ENCODE assay signal across 11 cellular contexts in the genomic region with DNA sequence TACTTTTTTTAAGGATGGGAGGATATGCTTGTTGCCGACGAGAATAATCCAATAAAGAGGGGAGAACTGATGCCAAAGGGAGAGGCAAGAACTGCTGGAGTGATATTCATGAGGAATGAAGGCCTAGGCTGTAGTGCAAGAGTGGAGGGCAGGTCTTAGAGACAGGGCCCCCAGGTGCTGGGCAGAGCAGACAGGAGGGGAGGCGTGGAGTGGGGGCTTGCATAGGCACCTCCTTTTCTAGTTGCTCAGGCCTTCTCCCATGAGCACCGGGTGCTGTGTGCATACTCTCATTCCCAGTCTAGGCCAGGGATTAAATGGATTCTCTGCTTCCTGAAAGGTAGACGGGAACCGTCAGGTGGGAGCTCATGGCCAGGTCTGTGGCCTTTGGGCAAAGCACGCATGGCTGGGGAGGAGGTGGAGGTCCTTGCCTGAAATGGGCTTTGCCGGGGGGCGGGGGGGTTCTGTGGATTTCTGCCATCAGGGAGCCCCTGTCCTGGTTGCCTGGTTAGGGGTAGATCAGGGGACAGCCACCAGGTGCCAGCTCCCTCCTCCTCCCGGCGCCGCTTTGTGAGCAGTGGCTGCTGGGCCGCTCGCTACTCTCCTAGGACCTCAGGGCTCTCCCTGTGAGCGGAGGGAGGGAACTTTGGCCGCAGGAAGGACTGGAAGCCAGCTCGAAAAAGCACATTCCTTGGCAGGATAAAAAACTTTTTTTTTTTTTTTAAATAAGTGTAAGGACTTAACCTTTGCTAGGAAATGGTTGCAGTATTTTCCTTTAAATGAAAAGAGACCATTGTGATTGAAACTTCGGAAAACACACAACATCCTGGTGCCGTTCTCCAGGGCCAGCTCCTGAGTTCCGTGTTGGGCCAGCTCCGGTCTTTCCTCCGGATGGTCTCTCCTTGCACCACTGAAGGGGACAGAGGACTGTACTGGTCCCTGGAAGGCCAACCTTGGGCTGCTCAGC.
DNase-seq lines count a peak whose midpoint lies in the region; ATAC-seq and TF ChIP-seq lines count a peak whose summit lies in the region.
"Had no signal": no experiment of that assay in that cellular context is flagged by ENCODE, and none has a peak within 500 bp of the region (broad histone marks: within the 10 kb centered on the region; RNA-seq: fewer than 3 reads in every experiment).

No MANE protein-coding gene starts in this region.

- peak in 1 of 2 donors; percentile 83 for DNase-seq in ascending aorta (ENCODE audit: low spot score in 2 of 2)
- peak; percentile 66 for DNase-seq in fibroblast of the aortic adventitia (ENCODE audit: low read depth)
- peak; percentile 45 for DNase-seq in mucosa of gallbladder (ENCODE audit: low spot score)
- DNase-seq in suprapubic skin (ENCODE audit: low spot score in 2 of 2), result peak in 1 of 2 donors; percentile 72
- DNase-seq in NCI-H2196 treated with DMSO at 0.1 percent for 48 hours (lab: John Stamatoyannopoulos, UW; ENCODE audit: unreplicated experiment), result no peak
- no peak for DNase-seq in NCI-H1105 treated with DMSO at 0.1 percent for 48 hours (lab: John Stamatoyannopoulos, UW)
- no peak for DNase-seq in NK-92 treated with Interleukin-12 subunit alpha and Interleukin-12 subunit beta, amount 100 ng/mL, for 24 hours (lab: John Stamatoyannopoulos, UW)
- DNase-seq: immature natural killer cell, NCI-H345 had no signal

- TF ChIP-seq CTCF in ascending aorta (IDR thresholded peaks at IDR 0.05) (no peak), fibroblast of the aortic adventitia (IDR thresholded peaks at IDR 0.05; ENCODE audit: insufficient read depth, low read length) (no peak), suprapubic skin (IDR thresholded peaks at IDR 0.05) (no peak)

- H3K27ac ChIP-seq in ascending aorta (peak overlapping the region; percentile 90 to 92), suprapubic skin (peak overlapping the region; percentile 68)

- TF ChIP-seq POLR2A in suprapubic skin (IDR thresholded peaks at IDR 0.05), result no peak

- no peak for TF ChIP-seq EP300 in suprapubic skin (IDR thresholded peaks at IDR 0.05)

- H3K27me3 ChIP-seq in ascending aorta (no peaks in the 10 kb centered on the region), suprapubic skin (no peaks in the 10 kb centered on the region)

- H3K9me3 ChIP-seq in ascending aorta, result no peaks in the 10 kb centered on the region
- H3K9me3 ChIP-seq in suprapubic skin, result no peaks in the 10 kb centered on the region

- ATAC-seq in GM19395 (IDR thresholded peaks at IDR 0.05; ENCODE audit: unreplicated experiment), result no peak
- ATAC-seq: Panc1 had no signal

- intact Hi-C loops in ascending aorta (cut with DNase I), result no loop called here

- H3K4me1 ChIP-seq in ascending aorta, result peaks cover 7 to 18% of the 10 kb centered on the region in 2 donors
- peaks cover 58% of the 10 kb centered on the region for H3K4me1 ChIP-seq in suprapubic skin

- H3K4me3 ChIP-seq in ascending aorta (no peak overlapping the region), fibroblast of the aortic adventitia (ENCODE audit: low read depth, low read length) (no peak overlapping the region), suprapubic skin (no peak overlapping the region)

- WGBS in suprapubic skin, result 26% methylated on average over 17 of the region's 22 CpGs

- no peaks in the 10 kb centered on the region for H3K36me3 ChIP-seq in ascending aorta
- H3K36me3 ChIP-seq in suprapubic skin, result no peaks in the 10 kb centered on the region

Comparison
In these comparisons a context has a peak if more than half of its experiments do, and no peak if none do; other contexts are left out.
1. DNase-seq: peak in fibroblast of the aortic adventitia (single experiment) and mucosa of gallbladder (single experiment); none in NCI-H2196 treated with DMSO at 0.1 percent for 48 hours (single experiment), NCI-H1105 treated with DMSO at 0.1 percent for 48 hours (single experiment) and NK-92 treated with Interleukin-12 subunit alpha and Interleukin-12 subunit beta, amount 100 ng/mL, for 24 hours (single experiment).